In the genomic region with DNA sequence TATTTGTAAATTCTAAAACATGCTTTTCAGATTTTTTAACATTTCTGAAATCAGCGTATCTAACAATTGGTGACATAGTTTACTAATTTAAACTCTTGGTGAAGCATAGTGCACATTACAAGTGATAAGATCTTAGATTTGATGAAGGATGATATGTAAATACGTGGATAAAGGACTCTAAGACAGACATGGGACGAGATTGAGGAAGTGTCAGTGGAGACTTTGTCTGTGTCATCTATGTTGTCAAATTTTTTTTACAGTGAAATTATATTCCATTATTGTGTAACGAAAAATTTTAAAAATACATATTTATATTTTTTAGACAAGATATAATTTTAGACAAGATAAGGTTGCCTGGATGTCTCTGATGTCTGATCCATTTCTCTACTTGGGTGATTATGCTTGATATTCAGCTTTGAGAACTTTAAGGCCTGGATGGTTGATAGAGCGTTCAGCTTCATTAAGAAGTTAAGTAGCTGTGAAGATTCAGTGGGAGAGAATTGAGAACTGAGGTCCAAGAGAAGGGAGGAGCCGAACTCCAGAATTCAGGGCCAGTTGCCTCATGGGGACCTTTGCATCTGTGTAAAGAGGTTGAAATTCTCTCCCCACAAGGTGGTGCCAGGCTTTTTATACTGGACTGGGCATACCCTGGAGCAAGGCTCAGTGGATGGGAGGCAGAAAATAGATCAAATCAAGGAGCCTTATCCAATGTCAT, we compare ENCODE assay signal across 1 cellular context.
TF ChIP-seq lines count a peak whose summit lies in the region.

No MANE protein-coding gene starts in this region.

TF ChIP-seq in HepG2, 621 proteins besides CTCF, POLR2A, EP300 and RAD21 (continued from another document):
- TF ChIP-seq ZXDC (CRISPR knock-in tag; IDR thresholded peaks at IDR 0.05) (no peak), ASH2L (IDR thresholded peaks at IDR 0.05; ENCODE audit: insufficient read length, low read depth, low read length) (no peak), SMC3 (IDR thresholded peaks at IDR 0.05; ENCODE audit: low read length) (peak; percentile 18; the same call in 1 of the 2 replicates)
